Comparison of ENCODE assay signal across 8 cellular contexts in the genomic region with DNA sequence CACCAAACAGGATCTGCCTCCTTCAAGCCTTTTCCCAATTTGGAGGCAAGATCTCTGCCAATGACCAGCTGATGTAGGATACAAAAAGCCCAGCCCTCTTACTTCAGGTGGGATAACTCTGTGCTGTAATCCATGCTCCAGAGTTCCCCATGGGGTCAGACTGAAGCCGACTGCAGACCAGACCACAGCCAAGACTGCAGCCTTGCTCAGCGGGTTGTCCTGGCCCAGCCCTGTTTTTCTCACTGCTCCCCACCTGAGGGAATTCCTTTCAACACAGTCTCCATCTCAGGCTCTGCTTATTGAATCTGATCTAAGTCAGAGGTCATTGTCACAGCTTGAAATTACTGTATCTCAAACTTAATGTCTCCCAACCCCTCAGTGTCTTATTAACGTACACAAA.
"Had no signal": no experiment of that assay in that cellular context is flagged by ENCODE, and none has a peak within 500 bp of the region (broad histone marks: within the 10 kb centered on the region; RNA-seq: fewer than 3 reads in every experiment).

No MANE protein-coding gene starts in this region.

- H3K36me3 ChIP-seq: HAP-1 had no signal

- H3K9me3 ChIP-seq: HAP-1 had no signal

- H3K27ac Mint-ChIP-seq: HFFc6 had no signal

- H3K4me3 ChIP-seq: HAP-1, K562 had no signal

- DNase-seq: GOT3, H7, HFFc6, IMR-90, KG1 had no signal

- ATAC-seq: HCT116, K562 had no signal

- H3K9me3 Mint-ChIP-seq: HFFc6 had no signal

- H3K4me3 Mint-ChIP-seq: HFFc6 had no signal
